Comparison of ENCODE assay signal across 8 cellular contexts in genomic region chr15:60917469-60918130, GRCh38.
DNase-seq lines count a peak whose midpoint lies in the region; FAIRE-seq and TF ChIP-seq lines count a peak whose summit lies in the region.

No MANE protein-coding gene starts in this region.

- H3K27ac ChIP-seq in epithelial cell of prostate (peak overlapping the region; percentile 16), subcutaneous abdominal adipose tissue (ENCODE audit: low read depth, low read length) (peak overlapping the region; percentile 77)

- no peak for TF ChIP-seq POLR2A in GM12892 (IDR thresholded peaks at IDR 0.05; ENCODE audit: low read depth, low read length)

- peaks cover 20 to 42% (median 34%) of the 10 kb centered on the region in 5 donors for H3K4me1 ChIP-seq in subcutaneous abdominal adipose tissue (ENCODE audit: control insufficient read depth in 5 of 5, insufficient read depth in 5 of 5, low read length in 5 of 5)

- H3K36me3 ChIP-seq in subcutaneous abdominal adipose tissue (ENCODE audit: control insufficient read depth in 5 of 5, insufficient read depth in 5 of 5, low read length in 5 of 5): no peaks in the 10 kb centered on the region

- peak overlapping the region in 4 of 5 donors; percentile 8 to 42 (median 29) for H3K9ac ChIP-seq in subcutaneous abdominal adipose tissue (ENCODE audit: low read length in 5 of 5)

- no peaks in the 10 kb centered on the region for H3K27me3 ChIP-seq in subcutaneous abdominal adipose tissue (ENCODE audit: control insufficient read depth in 5 of 5, insufficient read depth in 4 of 5, low read length in 5 of 5)

- DNase-seq in LHCN-M2 (ENCODE audit: low read depth) (peak; percentile 23), epithelial cell of prostate (ENCODE audit: low read depth, low spot score) (no peak), medulla oblongata (ENCODE audit: extremely low spot score) (peak; percentile 29), GM12892 (ENCODE audit: insufficient read length) (no peak), HTR-8/SVneo (ENCODE audit: insufficient read length, low spot score) (no peak), NCI-H1092 (lab: John Stamatoyannopoulos, UW) (no peak)
- no peak for DNase-seq in stimulated activated CD4-positive, alpha-beta T cell treated with anti-CD3 and anti-CD28 coated beads, Interleukin-15, amount 100 ng/mL, for 24 hours

- FAIRE-seq in GM12892 (lab: Jason Lieb, UNC) (no peak), HTR-8/SVneo (lab: Jason Lieb, UNC) (no peak)

- H3K9me3 ChIP-seq in subcutaneous abdominal adipose tissue (ENCODE audit: control insufficient read depth in 5 of 5, low read length in 5 of 5): no peaks in the 10 kb centered on the region

- H3K4me3 ChIP-seq in subcutaneous abdominal adipose tissue (ENCODE audit: low read depth in 1 of 5, low read length in 5 of 5): peak overlapping the region; percentile 15 to 56 (median 26)

Comparison
In these comparisons a context has a peak if more than half of its experiments do, and no peak if none do; other contexts are left out.
1. DNase-seq: peak in LHCN-M2 (single experiment) and medulla oblongata (single experiment); none in epithelial cell of prostate (single experiment), GM12892 (single experiment), stimulated activated CD4-positive, alpha-beta T cell treated with anti-CD3 and anti-CD28 coated beads, Interleukin-15, amount 100 ng/mL, for 24 hours (single experiment), HTR-8/SVneo (single experiment) and NCI-H1092 (single experiment).